Comparison of ENCODE assay signal across 10 cellular contexts in genomic region chr4:151304755-151305154, GRCh38. TPM values are rescaled to one million over a fixed set of nuclear protein-coding genes. Genes with fewer than 3 reads are reported as not detected.
DNase-seq lines count a peak whose midpoint lies in the region; ATAC-seq and TF ChIP-seq lines count a peak whose summit lies in the region.
"Had no signal": no experiment of that assay in that cellular context is flagged by ENCODE, and none has a peak within 500 bp of the region (broad histone marks: within the 10 kb centered on the region; RNA-seq: fewer than 3 reads in every experiment).

No MANE protein-coding gene starts in this region.

- no peak overlapping the region for H3K4me3 Mint-ChIP-seq in activated CD4-positive, alpha-beta memory T cell treated with anti-CD3 and anti-CD28 coated beads, Interleukin-2, amount 10 ng/mL, durations not matched to agents 7 days and 5 days
- no peak overlapping the region for H3K4me3 Mint-ChIP-seq in T-cell
- H3K4me3 Mint-ChIP-seq: IgD-negative memory B cell had no signal

- peaks cover 6% of the 10 kb centered on the region for H3K27me3 Mint-ChIP-seq in activated CD4-positive, alpha-beta memory T cell treated with anti-CD3 and anti-CD28 coated beads, Interleukin-2, amount 10 ng/mL, durations not matched to agents 7 days and 5 days
- peaks cover 4 to 10% of the 10 kb centered on the region in 2 donors for H3K27me3 Mint-ChIP-seq in T-cell

- POLR2A ChIA-PET in activated CD4-positive, alpha-beta memory T cell treated with anti-CD3 and anti-CD28 coated beads, Interleukin-2, amount 10 ng/mL, durations not matched to agents 7 days and 5 days (lab: Charles Lee) = interaction anchor here (1.2 kb wide), 1 partner anchor 12 kb away, joined by 3 read pairs; no protein-coding TSS in a partner anchor
- POLR2A ChIA-PET in T-cell (lab: Charles Lee) = interaction anchor here in 1 of 2 donors (0.5 kb wide), 1 partner anchor 18 kb away, joined by 8 read pairs; no protein-coding TSS in a partner anchor
- POLR2A ChIA-PET in RWPE1 (lab: Yijun Ruan, JAX; ENCODE audit: low non-redundant PET) = no interaction called here

- no peaks in the 10 kb centered on the region for H3K36me3 Mint-ChIP-seq in activated CD4-positive, alpha-beta memory T cell treated with anti-CD3 and anti-CD28 coated beads, Interleukin-2, amount 10 ng/mL, durations not matched to agents 7 days and 5 days (ENCODE audit: low read depth)
- H3K36me3 Mint-ChIP-seq in T-cell = no peaks in the 10 kb centered on the region
- H3K36me3 Mint-ChIP-seq: IgD-negative memory B cell had no signal

- H3K27ac Mint-ChIP-seq in activated CD4-positive, alpha-beta memory T cell treated with anti-CD3 and anti-CD28 coated beads, Interleukin-2, amount 10 ng/mL, durations not matched to agents 7 days and 5 days = no peak overlapping the region
- H3K27ac Mint-ChIP-seq in T-cell = no peak overlapping the region
- H3K27ac Mint-ChIP-seq: IgD-negative memory B cell had no signal

- peak; percentile 85 for ATAC-seq in GM18511 (IDR thresholded peaks at IDR 0.05; ENCODE audit: unreplicated experiment)
- ATAC-seq in GM21526 (IDR thresholded peaks at IDR 0.05; ENCODE audit: low FRiP score, unreplicated experiment) = peak; percentile 81
- peak; percentile 78 for ATAC-seq in HG03457 (IDR thresholded peaks at IDR 0.05; ENCODE audit: unreplicated experiment)
- no peak for ATAC-seq in T-cell (replicated peaks in 1 of 4)

- H3K27ac ChIP-seq in epithelial cell of prostate (no peak overlapping the region), RWPE1 (no peak overlapping the region)

- H3K4me1 Mint-ChIP-seq in activated CD4-positive, alpha-beta memory T cell treated with anti-CD3 and anti-CD28 coated beads, Interleukin-2, amount 10 ng/mL, durations not matched to agents 7 days and 5 days = no peaks in the 10 kb centered on the region
- no peaks in the 10 kb centered on the region for H3K4me1 Mint-ChIP-seq in T-cell
- H3K4me1 Mint-ChIP-seq: IgD-negative memory B cell had no signal

- H3K9me3 Mint-ChIP-seq in activated CD4-positive, alpha-beta memory T cell treated with anti-CD3 and anti-CD28 coated beads, Interleukin-2, amount 10 ng/mL, durations not matched to agents 7 days and 5 days = no peaks in the 10 kb centered on the region
- no peaks in the 10 kb centered on the region for H3K9me3 Mint-ChIP-seq in T-cell

- no peak for TF ChIP-seq CTCF in RWPE1 (conservative IDR thresholded peaks at IDR 0.05; ENCODE audit: low read depth)

- peak; percentile 24 for DNase-seq in epithelial cell of prostate (ENCODE audit: low read depth, low spot score)
- no peak for DNase-seq in activated CD4-positive, alpha-beta memory T cell treated with anti-CD3 and anti-CD28 coated beads, Interleukin-2, amount 10 ng/mL, durations not matched to agents 7 days and 5 days
- DNase-seq in T-cell = no peak
- DNase-seq in RWPE1 (ENCODE audit: low spot score) = no peak
- DNase-seq in T-helper 1 cell = no peak
- DNase-seq: activated gamma-delta T cell treated with Interleukin-2 at 50 U/mL for 16 hours had no signal

- CTCF ChIA-PET in activated CD4-positive, alpha-beta memory T cell treated with anti-CD3 and anti-CD28 coated beads, Interleukin-2, amount 10 ng/mL, durations not matched to agents 7 days and 5 days (lab: Charles Lee) = interaction anchor here (1.6 kb wide), 1 partner anchor 28 kb away, joined by 5 read pairs; the partner anchor contains the start of gene PRSS48
- CTCF ChIA-PET in T-cell (lab: Charles Lee) (no interaction called here), RWPE1 (lab: Yijun Ruan, JAX) (interaction anchor here (0.6 to 1.0 kb wide), 4 partner anchors 10 to 1064 kb away, joined by 3 read pairs; no protein-coding TSS in a partner anchor)

RNA-seq across cellular contexts. Expression of gene SH3D19, which starts 20.6 kb away (rescaled TPM):
- total RNA-seq in activated CD4-positive, alpha-beta memory T cell treated with anti-CD3 and anti-CD28 coated beads, Interleukin-2, amount 10 ng/mL, durations not matched to agents 7 days and 5 days = not detected
- total RNA-seq in T-cell = under 1 TPM in 4 of 5 donors, not detected in 1; 0.38 to 0.66 (median 0.51) TPM

RNA-seq across cellular contexts. Expression of gene PRSS48, which starts 27.8 kb away (rescaled TPM):
- not detected for total RNA-seq in activated CD4-positive, alpha-beta memory T cell treated with anti-CD3 and anti-CD28 coated beads, Interleukin-2, amount 10 ng/mL, durations not matched to agents 7 days and 5 days
- total RNA-seq in T-cell = not detected

Comparison
In these comparisons a context has a peak if more than half of its experiments do, and no peak if none do; other contexts are left out.
1. ATAC-seq: peak in GM18511 (single experiment), GM21526 (single experiment) and HG03457 (single experiment); none in T-cell (0 of 4).
2. CTCF ChIA-PET loops: an anchor here in activated CD4-positive, alpha-beta memory T cell treated with anti-CD3 and anti-CD28 coated beads, Interleukin-2, amount 10 ng/mL, durations not matched to agents 7 days and 5 days (1.6 kb wide) and RWPE1 (0.6 to 1.0 kb wide); none called in T-cell.